ENCODE assay signal across 23 cellular contexts in genomic region chr1:22849770-22850169, GRCh38.
"Had no signal": no experiment of that assay in that cellular context is flagged by ENCODE, and none has a peak within 500 bp of the region (broad histone marks: within the 10 kb centered on the region; RNA-seq: fewer than 3 reads in every experiment).

No MANE protein-coding gene starts in this region.

- H3K36me3 ChIP-seq: adrenal gland, lower lobe of right lung, right atrium auricular region, suprapubic skin, WERI-Rb-1 had no signal

- ATAC-seq: activated T-cell treated with anti-CD3 and anti-CD28 coated beads, Interleukin-2, amount 50 U/mL, for 4 hours; foreskin keratinocyte; left lobe of liver; lower lobe of right lung; naive thymus-derived CD4-positive, alpha-beta T cell; psoas muscle; stimulated activated naive CD8-positive, alpha-beta T cell treated with anti-CD3 and anti-CD28 coated beads, Interleukin-15, amount 100 ng/mL, for 72 hours; T-cell had no signal

- H3K4me1 ChIP-seq: adrenal gland, foreskin keratinocyte, psoas muscle, right atrium auricular region had no signal

- H3K9me3 ChIP-seq: adrenal gland, lower lobe of right lung, psoas muscle, right atrium auricular region, suprapubic skin had no signal

- H3K9me3 Mint-ChIP-seq: activated T-cell treated with anti-CD3 and anti-CD28 coated beads, Interleukin-2, amount 50 U/mL, for 4 hours; activated T-helper 2 cell treated with anti-CD3 and anti-CD28 coated beads, Interferon-gamma antibody, Interleukin-2, Interleukin-4, amounts not matched to agents 10 μg/mL and 5 μg/mL and 100 μg/mL, durations not matched to agents 14 hours and 24 hours and 36 hours; naive thymus-derived CD4-positive, alpha-beta T cell; stimulated activated naive CD8-positive, alpha-beta T cell treated with anti-CD3 and anti-CD28 coated beads, Interleukin-15, amount 100 ng/mL, for 72 hours; T-cell had no signal

- H3K27ac ChIP-seq: adrenal gland, foreskin keratinocyte, lower lobe of right lung, psoas muscle, right atrium auricular region, suprapubic skin, WERI-Rb-1 had no signal

- H3K27ac Mint-ChIP-seq: activated naive CD8-positive, alpha-beta T cell; activated T-helper 2 cell treated with anti-CD3 and anti-CD28 coated beads, Interferon-gamma antibody, Interleukin-2, Interleukin-4, amounts not matched to agents 10 μg/mL and 5 μg/mL and 100 μg/mL, durations not matched to agents 14 hours and 24 hours and 36 hours; naive thymus-derived CD4-positive, alpha-beta T cell; T-cell had no signal

- H3K4me3 ChIP-seq: adrenal gland, lower lobe of right lung, psoas muscle, right atrium auricular region, suprapubic skin had no signal

- H3K36me3 Mint-ChIP-seq: activated naive CD8-positive, alpha-beta T cell; naive thymus-derived CD4-positive, alpha-beta T cell; T-cell had no signal

- DNase-seq: activated CD4-positive, alpha-beta T cell treated with anti-CD3 and anti-CD28 coated beads, Interleukin-2, amount 50 U/mL, for 1 hour; activated CD4-positive, CD25-positive, alpha-beta regulatory T cell treated with anti-CD3 and anti-CD28 coated beads, Interleukin-2, amount 50 U/mL, for 72 hours; activated CD8-positive, alpha-beta memory T cell treated with anti-CD3 and anti-CD28 coated beads for 24 hours; activated CD8-positive, alpha-beta memory T cell treated with anti-CD3 and anti-CD28 coated beads, Interleukin-2, amount 50 U/mL, for 4 hours; activated naive CD4-positive, alpha-beta T cell; activated T-cell treated with anti-CD3 and anti-CD28 coated beads, Interleukin-2, amount 50 U/mL, for 4 hours; adrenal gland; effector CD4-positive, alpha-beta T cell; erythroblast; foreskin keratinocyte; lower lobe of right lung; naive thymus-derived CD4-positive, alpha-beta T cell; stimulated activated CD4-positive, alpha-beta T cell treated with anti-CD3 and anti-CD28 coated beads, Interleukin-4, amount 100 ng/mL, for 4 hours; stimulated activated naive CD8-positive, alpha-beta T cell treated with anti-CD3 and anti-CD28 coated beads, Interleukin-15, amount 100 ng/mL, for 72 hours; T-cell; trophoblast cell; WERI-Rb-1 had no signal

- H3K4me3 Mint-ChIP-seq: activated naive CD8-positive, alpha-beta T cell; activated T-cell treated with anti-CD3 and anti-CD28 coated beads, Interleukin-2, amount 50 U/mL, for 4 hours; naive thymus-derived CD4-positive, alpha-beta T cell; stimulated activated naive CD8-positive, alpha-beta T cell treated with anti-CD3 and anti-CD28 coated beads, Interleukin-15, amount 100 ng/mL, for 72 hours; T-cell had no signal

- H3K27me3 ChIP-seq: adrenal gland, right atrium auricular region, suprapubic skin had no signal
